In genomic region chr20:36050436-36051317, GRCh38 we compare ENCODE assay signal across 1 cellular context.
TF ChIP-seq lines count a peak whose summit lies in the region.

No MANE protein-coding gene starts in this region.

TF ChIP-seq in HepG2, 621 proteins besides CTCF, POLR2A, EP300 and RAD21 (continued from another document and continues in another):
- TF ChIP-seq KIAA2018 (CRISPR knock-in tag; IDR thresholded peaks at IDR 0.05; ENCODE audit: borderline replicate concordance): no peak
- no peak; the same call in 1 of the 2 replicates for TF ChIP-seq HMG20A (CRISPR knock-in tag; IDR thresholded peaks at IDR 0.05; ENCODE audit: borderline replicate concordance)
- peak; percentile 69 for TF ChIP-seq ZKSCAN1 (IDR thresholded peaks at IDR 0.05; ENCODE audit: low read length)
- peak; percentile 95; the same call in 1 of the 2 replicates for TF ChIP-seq MXD3 (CRISPR knock-in tag; IDR thresholded peaks at IDR 0.05)
- TF ChIP-seq MZF1 (CRISPR knock-in tag; IDR thresholded peaks at IDR 0.05; ENCODE audit: borderline replicate concordance): peak; percentile 85; the same call in 1 of the 2 replicates
- no peak for TF ChIP-seq ZNF136 (CRISPR knock-in tag; IDR thresholded peaks at IDR 0.05; ENCODE audit: low read depth)
- no peak for TF ChIP-seq SOX6 (IDR thresholded peaks at IDR 0.05)
- peak; percentile 81 for TF ChIP-seq SOX6 (CRISPR knock-in tag; IDR thresholded peaks at IDR 0.05)
- peak; percentile 98 for TF ChIP-seq PATZ1 (CRISPR knock-in tag; IDR thresholded peaks at IDR 0.05)
- peak; percentile 98 for TF ChIP-seq ZNF446 (CRISPR knock-in tag; IDR thresholded peaks at IDR 0.05)
- TF ChIP-seq TGIF2 (CRISPR knock-in tag; IDR thresholded peaks at IDR 0.05): peak; percentile 99
- peak; percentile 48; the same call in 1 of the 2 replicates for TF ChIP-seq ZNF660 (CRISPR knock-in tag; IDR thresholded peaks at IDR 0.05; ENCODE audit: borderline replicate concordance, low read depth)
- TF ChIP-seq ZBTB33 (CRISPR knock-in tag; IDR thresholded peaks at IDR 0.05): peak; percentile 78
- TF ChIP-seq DNMT3B (CRISPR knock-in tag; conservative IDR thresholded peaks at IDR 0.05): peak; percentile 92; the same call in 1 of the 2 replicates
- peak; percentile 90; the same call in 1 of the 2 replicates for TF ChIP-seq ETV6 (CRISPR knock-in tag; conservative IDR thresholded peaks at IDR 0.05)
- peak; percentile 82 for TF ChIP-seq ARNT2 (CRISPR knock-in tag; IDR thresholded peaks at IDR 0.05; ENCODE audit: low read depth)
- TF ChIP-seq KDM4B (CRISPR knock-in tag; IDR thresholded peaks at IDR 0.05): peak; percentile 100
- peak; percentile 90 for TF ChIP-seq SRSF1 (optimal IDR thresholded peaks at IDR 0.05; ENCODE audit: low read depth, low read length)
- TF ChIP-seq ZNF275 (CRISPR knock-in tag; IDR thresholded peaks at IDR 0.05; ENCODE audit: borderline replicate concordance): no peak; the same call in none of the 2 replicates
- peak; percentile 99 for TF ChIP-seq CBX5 (CRISPR knock-in tag; IDR thresholded peaks at IDR 0.05; ENCODE audit: borderline replicate concordance)
- peak; percentile 21; the same call in 1 of the 2 replicates for TF ChIP-seq CAMTA2 (CRISPR knock-in tag; IDR thresholded peaks at IDR 0.05; ENCODE audit: borderline replicate concordance)
- TF ChIP-seq PRPF4 (IDR thresholded peaks at IDR 0.05; ENCODE audit: low read depth, low read length, poor library complexity, severe bottlenecking): peak; percentile 94
- no peak for TF ChIP-seq ZFP41 (CRISPR knock-in tag; IDR thresholded peaks at IDR 0.05; ENCODE audit: borderline replicate concordance)
- TF ChIP-seq SP4 (CRISPR knock-in tag; IDR thresholded peaks at IDR 0.05): peak; percentile 80
- TF ChIP-seq ZBTB40 (IDR thresholded peaks at IDR 0.05): peak; percentile 98
- peak; percentile 89 for TF ChIP-seq ZBTB40 (CRISPR knock-in tag; IDR thresholded peaks at IDR 0.05)
- TF ChIP-seq KDM6A (CRISPR knock-in tag; IDR thresholded peaks at IDR 0.05; ENCODE audit: low read depth): peak; percentile 35; the same call in 1 of the 2 replicates
- TF ChIP-seq ZFP82 (CRISPR knock-in tag; IDR thresholded peaks at IDR 0.05; ENCODE audit: borderline replicate concordance): peak; percentile 99
- TF ChIP-seq ZNF251 (CRISPR knock-in tag; IDR thresholded peaks at IDR 0.05): no peak
- TF ChIP-seq ZNF354B (CRISPR knock-in tag; IDR thresholded peaks at IDR 0.05): peak; percentile 98
- TF ChIP-seq ZNF547 (CRISPR knock-in tag; IDR thresholded peaks at IDR 0.05): peak; percentile 94
- peak; percentile 72 for TF ChIP-seq GPN1 (CRISPR knock-in tag; IDR thresholded peaks at IDR 0.05; ENCODE audit: borderline replicate concordance)
- no peak for TF ChIP-seq TBX3 (IDR thresholded peaks at IDR 0.05; ENCODE audit: borderline replicate concordance)
- peak; percentile 87 for TF ChIP-seq RBAK (CRISPR knock-in tag; IDR thresholded peaks at IDR 0.05)
- TF ChIP-seq SRF (IDR thresholded peaks at IDR 0.05; ENCODE audit: low read depth, low read length): peak; percentile 83; the same call in 1 of the 2 replicates
- peak; percentile 74; the same call in 1 of the 2 replicates for TF ChIP-seq MYC (CRISPR knock-in tag; IDR thresholded peaks at IDR 0.05; ENCODE audit: borderline replicate concordance)
- TF ChIP-seq HNRNPH1 (optimal IDR thresholded peaks at IDR 0.05; ENCODE audit: low read depth, low read length): no peak
- peak; percentile 89 for TF ChIP-seq ZNF138 (CRISPR knock-in tag; IDR thresholded peaks at IDR 0.05; ENCODE audit: low read depth)
